In the genomic region with DNA sequence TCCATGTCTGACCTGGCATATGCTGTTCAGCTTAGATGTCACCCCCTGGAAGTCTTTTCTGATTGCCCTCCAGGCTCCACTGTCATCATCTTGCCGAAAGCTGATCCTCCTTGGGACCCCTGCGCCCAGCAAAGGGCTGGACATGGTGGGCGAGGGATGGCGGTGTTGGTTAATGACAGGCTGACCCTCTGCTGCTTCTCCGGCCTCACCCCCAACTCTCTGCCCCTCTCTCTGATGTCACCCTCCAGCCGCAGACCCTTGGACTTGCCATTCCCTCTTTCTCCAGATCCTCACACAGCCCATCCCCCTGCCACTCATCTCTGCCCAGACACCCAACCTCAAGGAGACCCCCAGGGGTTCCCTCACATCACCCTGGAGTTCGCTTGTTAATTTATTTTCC, we compare ENCODE assay signal across 11 cellular contexts. TPM values are rescaled to one million over a fixed set of nuclear protein-coding genes. Genes with fewer than 3 reads are reported as not detected.
A peak's percentile ranks its signal among the peaks of the same experiment; 100 is the strongest.
DNase-seq lines count a peak whose midpoint lies in the region; ATAC-seq and TF ChIP-seq lines count a peak whose summit lies in the region.
"Had no signal": no experiment of that assay in that cellular context is flagged by ENCODE, and none has a peak within 500 bp of the region (broad histone marks: within the 10 kb centered on the region; RNA-seq: fewer than 3 reads in every experiment).

No MANE protein-coding gene starts in this region.

- H3K36me3 ChIP-seq in DND-41 (ENCODE audit: insufficient read depth, low read length), result peaks cover 46% of the 10 kb centered on the region
- peaks cover 39% of the 10 kb centered on the region for H3K36me3 ChIP-seq in RWPE2 (ENCODE audit: low read depth)
- H3K36me3 ChIP-seq in esophagus squamous epithelium, result peaks cover 27 to 54% (median 30%) of the 10 kb centered on the region in 3 donors
- H3K36me3 ChIP-seq in skeletal muscle satellite cell (ENCODE audit: insufficient read depth, low read length), result peaks cover 38% of the 10 kb centered on the region

- no peak for TF ChIP-seq POLR2A in esophagus squamous epithelium (IDR thresholded peaks at IDR 0.05)

- H3K27ac ChIP-seq in DND-41 (ENCODE audit: low read length) (peak overlapping the region; percentile 75; the same call in 1 of the 2 replicates), RWPE2 (ENCODE audit: poor library complexity, severe bottlenecking) (peak overlapping the region; percentile 86), esophagus squamous epithelium (peak overlapping the region; percentile 96 to 99 (median 98))

- peaks cover 25% of the 10 kb centered on the region for H3K79me2 ChIP-seq in DND-41 (ENCODE audit: insufficient read depth, low read length)

- TF ChIP-seq CTCF in DND-41 (IDR thresholded peaks at IDR 0.05; ENCODE audit: borderline replicate concordance, extremely low read depth, low read length, poor library complexity, severe bottlenecking) (no peak), RWPE2 (IDR thresholded peaks at IDR 0.05; ENCODE audit: poor library complexity, severe bottlenecking) (no peak), esophagus squamous epithelium (IDR thresholded peaks at IDR 0.05) (no peak)

- H4K20me1 ChIP-seq in DND-41 (ENCODE audit: insufficient read depth, low read length), result peaks cover 23% of the 10 kb centered on the region

- H3K4me1 ChIP-seq in DND-41 (ENCODE audit: insufficient read depth, low read length) (peaks cover 46% of the 10 kb centered on the region), RWPE2 (ENCODE audit: insufficient read depth, poor library complexity, severe bottlenecking) (peaks cover 14% of the 10 kb centered on the region), esophagus squamous epithelium (peaks cover 33 to 71% (median 45%) of the 10 kb centered on the region in 3 donors), skeletal muscle satellite cell (ENCODE audit: control insufficient read depth, insufficient read depth, low read length) (peaks cover 44% of the 10 kb centered on the region)

- H3K9me3 ChIP-seq in DND-41 (ENCODE audit: insufficient read depth, low read length, severe bottlenecking) (no peaks in the 10 kb centered on the region), RWPE2 (ENCODE audit: severe bottlenecking) (no peaks in the 10 kb centered on the region), esophagus squamous epithelium (no peaks in the 10 kb centered on the region), skeletal muscle satellite cell (replicated peaks; ENCODE audit: low read length) (no peaks in the 10 kb centered on the region)

- H2AFZ ChIP-seq in DND-41 (ENCODE audit: low read depth, low read length), result no peak overlapping the region

- DNase-seq in DND-41 (no peak), RWPE2 (ENCODE audit: low spot score) (no peak), esophagus squamous epithelium (lab: John Stamatoyannopoulos, UW) (no peak), AG08395 (ENCODE audit: low spot score) (no peak), NCI-H2196 treated with DMSO at 0.1 percent for 48 hours (lab: John Stamatoyannopoulos, UW; ENCODE audit: unreplicated experiment) (no peak)
- DNase-seq: stimulated activated CD4-positive, alpha-beta T cell treated with anti-CD3 and anti-CD28 coated beads, Interleukin-2, amount 100 ng/mL, for 48 hours had no signal

- no peaks in the 10 kb centered on the region for H3K27me3 ChIP-seq in DND-41 (ENCODE audit: insufficient read depth, low read length, poor library complexity)
- no peaks in the 10 kb centered on the region for H3K27me3 ChIP-seq in RWPE2 (ENCODE audit: insufficient read depth, poor library complexity, severe bottlenecking)
- H3K27me3 ChIP-seq in esophagus squamous epithelium, result no peaks in the 10 kb centered on the region
- H3K27me3 ChIP-seq in skeletal muscle satellite cell (ENCODE audit: control insufficient read depth, insufficient read depth, low read length), result no peaks in the 10 kb centered on the region

- 0 out of 2 replicates have a peak overlapping the region, but pooled peaks have one; percentile 99 for H3K4me2 ChIP-seq in DND-41 (ENCODE audit: insufficient read depth, low read length)
- H3K4me2 ChIP-seq in skeletal muscle satellite cell (ENCODE audit: low read length), result peak overlapping the region; percentile 96

- ATAC-seq in DND-41 (ENCODE audit: insufficient read depth, low read depth), result no peak
- no peak for ATAC-seq in RWPE2 (ENCODE audit: low read depth)
- no peak for ATAC-seq in HG02763 (IDR thresholded peaks at IDR 0.05; ENCODE audit: unreplicated experiment)
- ATAC-seq in HG02610 (IDR thresholded peaks at IDR 0.05; ENCODE audit: unreplicated experiment), result no peak

- H3K4me3 ChIP-seq in DND-41 (ENCODE audit: low read depth in 1 of 2, low read length in 2 of 2) (no peak overlapping the region), RWPE2 (ENCODE audit: severe bottlenecking) (no peak overlapping the region), esophagus squamous epithelium (peak overlapping the region in 3 of 4 donors; percentile 80 to 92 (median 87)), skeletal muscle satellite cell (ENCODE audit: low read length) (peak overlapping the region; percentile 76)
- H3K4me3 ChIP-seq: lung had no signal

- WGBS in esophagus squamous epithelium, 2 donors, result 94 to 97% methylated on average over 6 to 7 of the region's 7 CpGs

- H3K9ac ChIP-seq in DND-41 (ENCODE audit: low read depth, low read length), result peak overlapping the region; percentile 13; the same call in 1 of the 2 replicates
- H3K9ac ChIP-seq in skeletal muscle satellite cell (ENCODE audit: low read depth, low read length), result peak overlapping the region; percentile 84

- intact Hi-C loops in esophagus squamous epithelium (cut with DNase I), result no loop called here

RNA-seq across cellular contexts. Expression of a gene that starts 2.3 kb away (rescaled TPM):
- 100 to 1,000 TPM in 1 of 4 donors, 10 to 100 TPM in 3; 46.5 to 101 (median 87.4) TPM for total RNA-seq in esophagus squamous epithelium
- 35.0 and 44.8 TPM in 2 replicates for total RNA-seq in skeletal muscle satellite cell (2012; rRNA removed)

RNA-seq across cellular contexts. Expression of a gene that starts 5.8 kb away (rescaled TPM):
- total RNA-seq in esophagus squamous epithelium, result 10 to 100 TPM; 12.0 to 44.1 (median 23.9) TPM
- total RNA-seq in skeletal muscle satellite cell (2012; rRNA removed), result 13.4 and 21.8 TPM in 2 replicates

RNA-seq across cellular contexts. Expression of a gene that starts 7.9 kb away (rescaled TPM):
- 10 to 100 TPM; 33.2 to 48.0 (median 40.0) TPM for total RNA-seq in esophagus squamous epithelium
- total RNA-seq in skeletal muscle satellite cell (2012; rRNA removed), result 77.6 and 102 TPM in 2 replicates

RNA-seq across cellular contexts. Expression of a gene that starts 17.5 kb away (rescaled TPM):
- 10 to 100 TPM in 3 of 4 donors, 1 to 10 TPM in 1; 5.5 to 22.5 (median 15.2) TPM for total RNA-seq in esophagus squamous epithelium
- 0.25 and 0.44 TPM in 2 replicates for total RNA-seq in skeletal muscle satellite cell (2012; rRNA removed)
- total RNA-seq: RPMI7951 had no signal

RNA-seq across cellular contexts. Expression of a gene that starts 20.0 kb away (rescaled TPM):
- 10 to 100 TPM; 28.1 to 87.5 (median 54.0) TPM for total RNA-seq in esophagus squamous epithelium
- 40.0 and 50.7 TPM in 2 replicates for total RNA-seq in skeletal muscle satellite cell (2012; rRNA removed)

Comparison
In these comparisons a context has a peak if more than half of its experiments do, and no peak if none do; other contexts are left out.
1. H3K4me3 ChIP-seq: peak in esophagus squamous epithelium (3 of 4) and skeletal muscle satellite cell (single experiment); none in DND-41 (0 of 2) and RWPE2 (single experiment).
2. Peak in every context shown above with its lines, with median percentiles within 50 percentile points of each other: H3K27ac ChIP-seq.